28 cellular contexts compared by ENCODE assay signal in genomic region chr17:14630025-14630424, GRCh38.
"Had no signal": no experiment of that assay in that cellular context is flagged by ENCODE, and none has a peak within 500 bp of the region (broad histone marks: within the 10 kb centered on the region; RNA-seq: fewer than 3 reads in every experiment).

No MANE protein-coding gene starts in this region.

- H3K79me2 ChIP-seq: parathyroid adenoma had no signal

- H3K27ac ChIP-seq: ovary, parathyroid adenoma, psoas muscle, skin epidermis, stomach, tibial artery, transverse colon, vagina had no signal

- FAIRE-seq: urothelium cell line had no signal

- H3K27me3 Mint-ChIP-seq: stimulated activated naive CD8-positive, alpha-beta T cell treated with anti-CD3 and anti-CD28 coated beads, Interleukin-15, Interleukin-2, amounts not matched to agents 100 ng/mL and 50 ng/mL, for 24 hours had no signal

- H3K4me3 ChIP-seq: ovary, psoas muscle, skin epidermis, stomach, tibial artery, transverse colon, vagina had no signal

- H3K9me3 ChIP-seq: ovary, psoas muscle, tibial artery, transverse colon, vagina had no signal

- DNase-seq: naive B cell; naive thymus-derived CD8-positive, alpha-beta T cell; nephron progenitor cell; occipital lobe; ovary; posterior cingulate gyrus; psoas muscle; right cardiac atrium; stimulated activated CD4-positive, alpha-beta T cell treated with anti-CD3 and anti-CD28 coated beads, Interleukin-15, amount 100 ng/mL, for 24 hours; stimulated activated CD4-positive, alpha-beta T cell treated with anti-CD3 and anti-CD28 coated beads, Interleukin-2, amount 100 ng/mL, for 24 hours; stimulated activated CD4-positive, alpha-beta T cell treated with anti-CD3 and anti-CD28 coated beads, Interleukin-2, amount 100 ng/mL, for 48 hours; stimulated activated CD4-positive, alpha-beta T cell treated with anti-CD3 and anti-CD28 coated beads, Interleukin-4, amount 100 ng/mL, for 24 hours; stimulated activated naive B cell treated with anti-CD40 and anti-IgM and Interleukin-4, amounts not matched to agents 10 μg/mL and 1 μg/mL and 100 μg/mL, for 72 hours; stimulated activated naive CD4-positive, alpha-beta T cell treated with Interleukin-2 at 50 U/mL for 16 hours; stomach; tibial artery; transverse colon had no signal

- H3K27ac Mint-ChIP-seq: naive B cell; natural killer cell treated with Interleukin-12 subunit alpha and Interleukin-12 subunit beta and Interleukin-15 and Interleukin-18, amount 100 ng/mL, for 72 hours; nephron progenitor cell; progenitor cell of endocrine pancreas; stimulated activated effector memory CD8-positive, alpha-beta T cell treated with anti-CD3 and anti-CD28 coated beads, Interleukin-12 subunit alpha, Interleukin-12 subunit beta, amount 100 ng/mL, for 72 hours; stimulated activated naive B cell treated with anti-CD40 and anti-IgM and Interleukin-4, amounts not matched to agents 10 μg/mL and 1 μg/mL and 100 μg/mL, for 72 hours; stimulated activated naive CD8-positive, alpha-beta T cell treated with anti-CD3 and anti-CD28 coated beads, Interleukin-15, Interleukin-2, amounts not matched to agents 100 ng/mL and 50 ng/mL, for 24 hours; type B pancreatic cell had no signal

- H3K36me3 Mint-ChIP-seq: naive B cell; natural killer cell treated with Interleukin-12 subunit alpha and Interleukin-12 subunit beta and Interleukin-15 and Interleukin-18, amount 100 ng/mL, for 72 hours; stimulated activated effector memory CD8-positive, alpha-beta T cell treated with anti-CD3 and anti-CD28 coated beads, Interleukin-12 subunit alpha, Interleukin-12 subunit beta, amount 100 ng/mL, for 72 hours; stimulated activated naive B cell treated with anti-CD40 and anti-IgM and Interleukin-4, amounts not matched to agents 10 μg/mL and 1 μg/mL and 100 μg/mL, for 72 hours; type B pancreatic cell had no signal

- H3K36me3 ChIP-seq: ovary, stomach, tibial artery, transverse colon, vagina had no signal

- H2AFZ ChIP-seq: parathyroid adenoma had no signal

- ATAC-seq: naive thymus-derived CD8-positive, alpha-beta T cell; natural killer cell treated with Interleukin-12 subunit alpha and Interleukin-12 subunit beta and Interleukin-15 and Interleukin-18, amount 100 ng/mL, for 72 hours; psoas muscle; right cardiac atrium; sciatic nerve; stimulated activated effector memory CD8-positive, alpha-beta T cell treated with anti-CD3 and anti-CD28 coated beads, Interleukin-12 subunit alpha, Interleukin-12 subunit beta, amount 100 ng/mL, for 72 hours; stimulated activated naive B cell treated with anti-CD40 and anti-IgM and Interleukin-4, amounts not matched to agents 10 μg/mL and 1 μg/mL and 100 μg/mL, for 72 hours had no signal

- H3K4me1 ChIP-seq: parathyroid adenoma, psoas muscle, stomach, tibial artery, transverse colon, vagina had no signal

- H3K27me3 ChIP-seq: ovary, stomach, tibial artery, transverse colon, vagina had no signal

- H3K4me3 Mint-ChIP-seq: naive B cell; naive thymus-derived CD8-positive, alpha-beta T cell; natural killer cell treated with Interleukin-12 subunit alpha and Interleukin-12 subunit beta and Interleukin-15 and Interleukin-18, amount 100 ng/mL, for 72 hours; nephron progenitor cell; neural crest cell; stimulated activated effector memory CD8-positive, alpha-beta T cell treated with anti-CD3 and anti-CD28 coated beads, Interleukin-12 subunit alpha, Interleukin-12 subunit beta, amount 100 ng/mL, for 72 hours; stimulated activated naive B cell treated with anti-CD40 and anti-IgM and Interleukin-4, amounts not matched to agents 10 μg/mL and 1 μg/mL and 100 μg/mL, for 72 hours; stimulated activated naive CD8-positive, alpha-beta T cell treated with anti-CD3 and anti-CD28 coated beads, Interleukin-15, Interleukin-2, amounts not matched to agents 100 ng/mL and 50 ng/mL, for 24 hours; type B pancreatic cell had no signal

- H3K4me1 Mint-ChIP-seq: naive B cell; naive thymus-derived CD8-positive, alpha-beta T cell; nephron progenitor cell; neural crest cell; stimulated activated effector memory CD8-positive, alpha-beta T cell treated with anti-CD3 and anti-CD28 coated beads, Interleukin-12 subunit alpha, Interleukin-12 subunit beta, amount 100 ng/mL, for 72 hours; stimulated activated naive B cell treated with anti-CD40 and anti-IgM and Interleukin-4, amounts not matched to agents 10 μg/mL and 1 μg/mL and 100 μg/mL, for 72 hours had no signal

- H3K9ac ChIP-seq: parathyroid adenoma had no signal
